29 cellular contexts compared by ENCODE assay signal in the genomic region with DNA sequence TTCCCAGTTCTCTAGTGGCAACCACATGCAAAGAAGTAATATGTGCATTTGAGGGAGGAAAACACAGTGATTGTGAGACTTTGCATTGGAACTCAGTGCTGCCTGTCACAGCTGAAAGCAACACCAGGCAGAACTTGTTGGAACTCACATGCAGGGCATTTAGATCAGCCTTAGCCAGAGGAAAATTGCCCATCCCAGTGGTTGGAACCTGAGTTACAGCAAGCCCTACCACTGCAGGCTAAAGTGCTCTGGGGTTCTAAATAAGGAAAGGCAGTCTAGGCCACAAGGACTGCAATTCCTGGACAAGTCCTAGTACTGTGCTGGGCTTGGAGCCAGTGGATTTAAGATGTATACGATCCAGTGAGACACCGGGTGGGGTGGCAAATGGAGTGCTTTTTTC.
"Had no signal": no experiment of that assay in that cellular context is flagged by ENCODE, and none has a peak within 500 bp of the region (broad histone marks: within the 10 kb centered on the region; RNA-seq: fewer than 3 reads in every experiment).

No MANE protein-coding gene starts in this region.

- H3K9me3 Mint-ChIP-seq: activated CD4-positive, alpha-beta memory T cell treated with anti-CD3 and anti-CD28 coated beads, Interleukin-2, amount 10 ng/mL, durations not matched to agents 7 days and 5 days; activated CD4-positive, alpha-beta T cell treated with anti-CD3 and anti-CD28 coated beads, Interleukin-2, amount 10 ng/mL, durations not matched to agents 7 days and 5 days; activated naive CD8-positive, alpha-beta T cell treated with anti-CD3 and anti-CD28 coated beads, Interleukin-2, amount 10 ng/mL, durations not matched to agents 7 days and 5 days had no signal

- H3K4me1 Mint-ChIP-seq: activated CD4-positive, alpha-beta memory T cell treated with anti-CD3 and anti-CD28 coated beads, Interleukin-2, amount 10 ng/mL, durations not matched to agents 7 days and 5 days; activated CD4-positive, alpha-beta T cell treated with anti-CD3 and anti-CD28 coated beads, Interleukin-2, amount 10 ng/mL, durations not matched to agents 7 days and 5 days; activated naive CD4-positive, alpha-beta T cell treated with anti-CD3 and anti-CD28 coated beads, Interleukin-2, amount 10 ng/mL, durations not matched to agents 7 days and 5 days; activated naive CD8-positive, alpha-beta T cell treated with anti-CD3 and anti-CD28 coated beads, Interleukin-2, amount 10 ng/mL, durations not matched to agents 7 days and 5 days; central memory CD8-positive, alpha-beta T cell had no signal

- H3K4me3 ChIP-seq: ascending aorta, coronary artery, dorsolateral prefrontal cortex, esophagus muscularis mucosa, gastrocnemius medialis, heart left ventricle had no signal

- FAIRE-seq: bronchial epithelial cell had no signal

- H3K9me3 ChIP-seq: esophagus muscularis mucosa had no signal

- H3K36me3 Mint-ChIP-seq: activated naive CD4-positive, alpha-beta T cell treated with anti-CD3 and anti-CD28 coated beads, Interleukin-2, amount 10 ng/mL, durations not matched to agents 7 days and 5 days; activated naive CD8-positive, alpha-beta T cell treated with anti-CD3 and anti-CD28 coated beads, Interleukin-2, amount 10 ng/mL, durations not matched to agents 7 days and 5 days had no signal

- H3K27me3 ChIP-seq: ascending aorta, brain microvascular endothelial cell, dorsolateral prefrontal cortex, esophagus muscularis mucosa, foreskin keratinocyte, gastrocnemius medialis, heart left ventricle had no signal

- H3K27me3 Mint-ChIP-seq: activated CD4-positive, alpha-beta memory T cell treated with anti-CD3 and anti-CD28 coated beads, Interleukin-2, amount 10 ng/mL, durations not matched to agents 7 days and 5 days; activated CD4-positive, alpha-beta T cell treated with anti-CD3 and anti-CD28 coated beads, Interleukin-2, amount 10 ng/mL, durations not matched to agents 7 days and 5 days; activated naive CD4-positive, alpha-beta T cell treated with anti-CD3 and anti-CD28 coated beads, Interleukin-2, amount 10 ng/mL, durations not matched to agents 7 days and 5 days; activated naive CD8-positive, alpha-beta T cell treated with anti-CD3 and anti-CD28 coated beads, Interleukin-2, amount 10 ng/mL, durations not matched to agents 7 days and 5 days; dendritic cell treated with granulocyte-macrophage colony-stimulating factor and Interleukin-4, amounts not matched to agents 40 ng/mL and 50 ng/mL, for 4 days had no signal

- H3K27ac Mint-ChIP-seq: activated CD4-positive, alpha-beta memory T cell treated with anti-CD3 and anti-CD28 coated beads, Interleukin-2, amount 10 ng/mL, durations not matched to agents 7 days and 5 days; activated CD4-positive, alpha-beta T cell treated with anti-CD3 and anti-CD28 coated beads, Interleukin-2, amount 10 ng/mL, durations not matched to agents 7 days and 5 days; activated naive CD4-positive, alpha-beta T cell treated with anti-CD3 and anti-CD28 coated beads, Interleukin-2, amount 10 ng/mL, durations not matched to agents 7 days and 5 days; activated naive CD4-positive, alpha-beta T cell treated with anti-CD3 and anti-CD28 coated beads, Interleukin-2, amount 50 U/mL, for 72 hours; activated naive CD8-positive, alpha-beta T cell treated with anti-CD3 and anti-CD28 coated beads, Interleukin-2, amount 10 ng/mL, durations not matched to agents 7 days and 5 days; activated T-cell treated with anti-CD3 and anti-CD28 coated beads, Interleukin-2, amount 50 U/mL, for 24 hours; activated T-cell treated with anti-CD3 and anti-CD28 coated beads, Interleukin-2, amount 50 U/mL, for 72 hours; dendritic cell treated with granulocyte-macrophage colony-stimulating factor and Interleukin-4, amounts not matched to agents 40 ng/mL and 50 ng/mL, for 4 days had no signal

- H3K27ac ChIP-seq: ascending aorta, brain microvascular endothelial cell, coronary artery, dorsolateral prefrontal cortex, esophagus muscularis mucosa, foreskin keratinocyte, gastrocnemius medialis, heart left ventricle had no signal

- H3K4me1 ChIP-seq: ascending aorta, esophagus muscularis mucosa, foreskin keratinocyte, gastrocnemius medialis, heart left ventricle had no signal

- H3K4me3 Mint-ChIP-seq: activated CD4-positive, alpha-beta memory T cell treated with anti-CD3 and anti-CD28 coated beads, Interleukin-2, amount 10 ng/mL, durations not matched to agents 7 days and 5 days; activated CD4-positive, alpha-beta T cell treated with anti-CD3 and anti-CD28 coated beads, Interleukin-2, amount 10 ng/mL, durations not matched to agents 7 days and 5 days; activated naive CD4-positive, alpha-beta T cell treated with anti-CD3 and anti-CD28 coated beads, Interleukin-2, amount 10 ng/mL, durations not matched to agents 7 days and 5 days; activated naive CD8-positive, alpha-beta T cell treated with anti-CD3 and anti-CD28 coated beads, Interleukin-2, amount 10 ng/mL, durations not matched to agents 7 days and 5 days; activated T-cell treated with anti-CD3 and anti-CD28 coated beads, Interleukin-2, amount 50 U/mL, for 24 hours; activated T-cell treated with anti-CD3 and anti-CD28 coated beads, Interleukin-2, amount 50 U/mL, for 72 hours; central memory CD8-positive, alpha-beta T cell; dendritic cell treated with granulocyte-macrophage colony-stimulating factor and Interleukin-4, amounts not matched to agents 40 ng/mL and 50 ng/mL, for 4 days had no signal

- ATAC-seq: activated naive CD4-positive, alpha-beta T cell treated with anti-CD3 and anti-CD28 coated beads, Interleukin-2, amount 50 U/mL, for 72 hours; activated T-cell treated with anti-CD3 and anti-CD28 coated beads, Interleukin-2, amount 50 U/mL, for 72 hours; foreskin keratinocyte; gastrocnemius medialis had no signal

- DNase-seq: activated CD4-positive, alpha-beta memory T cell treated with anti-CD3 and anti-CD28 coated beads, Interleukin-2, amount 10 ng/mL, durations not matched to agents 7 days and 5 days; activated CD4-positive, alpha-beta T cell treated with anti-CD3 and anti-CD28 coated beads for 1 hour; activated CD4-positive, alpha-beta T cell treated with anti-CD3 and anti-CD28 coated beads for 4 hours; activated CD4-positive, alpha-beta T cell treated with anti-CD3 and anti-CD28 coated beads, Interleukin-2, amount 10 ng/mL, durations not matched to agents 7 days and 5 days; activated CD4-positive, alpha-beta T cell treated with anti-CD3 and anti-CD28 coated beads, Interleukin-2, amount 50 U/mL, for 4 hours; activated CD8-positive, alpha-beta memory T cell treated with anti-CD3 and anti-CD28 coated beads, Interleukin-2, amount 50 U/mL, for 48 hours; activated gamma-delta T cell; activated naive CD4-positive, alpha-beta T cell; activated naive CD4-positive, alpha-beta T cell treated with anti-CD3 and anti-CD28 coated beads, Interleukin-2, amount 10 ng/mL, durations not matched to agents 7 days and 5 days; activated naive CD8-positive, alpha-beta T cell treated with anti-CD3 and anti-CD28 coated beads, Interleukin-2, amount 10 ng/mL, durations not matched to agents 7 days and 5 days; activated T-cell treated with anti-CD3 and anti-CD28 coated beads for 4 hours; activated T-cell treated with anti-CD3 and anti-CD28 coated beads, Interleukin-2, amount 50 U/mL, for 24 hours; activated T-cell treated with anti-CD3 and anti-CD28 coated beads, Interleukin-2, amount 50 U/mL, for 72 hours; brain microvascular endothelial cell; effector memory CD4-positive, alpha-beta T cell; erythroblast; foreskin keratinocyte; gastrocnemius medialis; glutamatergic neuron; heart left ventricle; T-helper 2 cell had no signal

- H3K36me3 ChIP-seq: ascending aorta, brain microvascular endothelial cell, esophagus muscularis mucosa, gastrocnemius medialis, heart left ventricle had no signal
